Comparison of ENCODE assay signal across 8 cellular contexts in the genomic region with DNA sequence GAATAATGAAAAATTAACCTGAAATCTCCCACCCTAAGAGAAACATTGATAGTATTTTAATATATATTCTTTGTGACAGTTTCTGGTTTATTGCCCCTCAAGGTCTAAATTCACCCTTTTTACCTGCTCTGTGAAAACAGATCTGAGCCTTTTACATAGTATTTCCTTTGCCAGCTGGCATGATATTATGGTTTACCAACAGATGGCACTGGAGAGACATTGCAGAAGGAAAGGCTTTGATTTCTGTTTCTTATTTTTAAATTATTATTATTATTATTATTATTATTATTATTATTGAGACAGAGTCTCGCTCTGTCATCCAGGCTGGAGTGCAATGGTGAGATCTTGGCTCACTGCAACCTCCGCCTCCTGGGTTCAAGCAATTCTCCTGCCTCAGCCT.
A peak's percentile ranks its signal among the peaks of the same experiment; 100 is the strongest.
DNase-seq lines count a peak whose midpoint lies in the region; TF ChIP-seq lines count a peak whose summit lies in the region.
"Not testable (repeated sequence)": the region's sequence is repeated elsewhere in the genome, so short reads cannot be mapped to it uniquely, and the experiment has no call there.

No MANE protein-coding gene starts in this region.

- H3K4me3 Mint-ChIP-seq in HFFc6, type B pancreatic cell: not testable (repeated sequence)

- not testable (repeated sequence) for H3K4me3 ChIP-seq in kidney epithelial cell (ENCODE audit: low read depth, low read length)

- H3K36me3 Mint-ChIP-seq in HFFc6 (ENCODE audit: low read depth); type B pancreatic cell: not testable (repeated sequence)

- DNase-seq in COLO829 (ENCODE audit: low spot score) (peak; percentile 2), NCI-H69 (lab: John Stamatoyannopoulos, UW) (peak; percentile 7), dermis blood vessel endothelial cell (peak; percentile 10)
- not testable (repeated sequence) for DNase-seq in HFFc6; kidney epithelial cell (ENCODE audit: low read depth); type B pancreatic cell (ENCODE audit: extremely low spot score, unreplicated experiment)

- H3K27me3 Mint-ChIP-seq in HFFc6 (ENCODE audit: insufficient read depth); type B pancreatic cell: not testable (repeated sequence)

- not testable (repeated sequence) for H3K4me1 Mint-ChIP-seq in HFFc6 (ENCODE audit: low read depth); type B pancreatic cell (ENCODE audit: unreplicated experiment)

- not testable (repeated sequence) for H3K27ac ChIP-seq in VCaP

- H3K27me3 ChIP-seq in kidney epithelial cell (ENCODE audit: control insufficient read depth, insufficient read depth, low read length): not testable (repeated sequence)

- H3K27ac Mint-ChIP-seq in HFFc6, type B pancreatic cell: not testable (repeated sequence)

- not testable (repeated sequence) for H3K36me3 ChIP-seq in kidney epithelial cell (ENCODE audit: control insufficient read depth, insufficient read depth, low read length)

- TF ChIP-seq CTCF in GM12872 (IDR thresholded peaks at IDR 0.05; ENCODE audit: insufficient read depth, low read depth, low read length) (peak; percentile 27; the same call in 1 of the 3 replicates), HFFc6 (IDR thresholded peaks at IDR 0.05) (peak; percentile 19; the same call in 1 of the 2 replicates), VCaP (conservative IDR thresholded peaks at IDR 0.05) (peak; percentile 68), kidney epithelial cell (IDR thresholded peaks at IDR 0.05; ENCODE audit: insufficient read depth, low read length, poor library complexity, severe bottlenecking) (peak; percentile 24), type B pancreatic cell (conservative IDR thresholded peaks at IDR 0.05) (peak; percentile 54)

- H3K9me3 Mint-ChIP-seq in HFFc6: peaks cover 41% of the 10 kb centered on the region
- H3K9me3 Mint-ChIP-seq in type B pancreatic cell: not testable (repeated sequence)
